Comparison of ENCODE assay signal across 7 cellular contexts in genomic region chr16:31956221-31956620, GRCh38.
A peak's percentile ranks its signal among the peaks of the same experiment; 100 is the strongest.
DNase-seq lines count a peak whose midpoint lies in the region; ATAC-seq, FAIRE-seq and TF ChIP-seq lines count a peak whose summit lies in the region.
"Not testable (repeated sequence)": the region's sequence is repeated elsewhere in the genome, so short reads cannot be mapped to it uniquely, and the experiment has no call there.

No MANE protein-coding gene starts in this region.

- DNase-seq in CD8-positive, alpha-beta T cell = peak in 2 of 7 experiments; percentile 23 to 63
- DNase-seq in T follicular helper cell (ENCODE audit: low read depth) = peak; percentile 15
- peak; percentile 59 for DNase-seq in activated CD8-positive, alpha-beta T cell treated with anti-CD3 and anti-CD28 coated beads for 36 hours
- not testable (repeated sequence) for DNase-seq in K562 (ENCODE audit: extremely low read depth in 1 of 4, low spot score in 3 of 4)
- peak; percentile 5 for DNase-seq in naive B cell

- TF ChIP-seq RAD21 in K562 (CRISPR knock-in tag; conservative IDR thresholded peaks at IDR 0.05 in 1 of 2, IDR thresholded peaks at IDR 0.05 in 1 of 2) = peak in 1 of 2 experiments; percentile 35; a peak in 2 of 4 replicates

- not testable (repeated sequence) for H3K9ac ChIP-seq in OCI-LY1 (ENCODE audit: low read length); K562 (ENCODE audit: insufficient read depth in 1 of 2, low read depth in 2 of 2, low read length in 2 of 2)

- not testable (repeated sequence) for H3F3A ChIP-seq in OCI-LY1 (ENCODE audit: insufficient read depth, low read length)

- FAIRE-seq in K562 (lab: Jason Lieb, UNC) = not testable (repeated sequence)

- H2AFZ ChIP-seq in OCI-LY1 (ENCODE audit: low read length); K562 (ENCODE audit: low read depth, low read length): not testable (repeated sequence)

- H3K27ac ChIP-seq in CD8-positive, alpha-beta T cell (ENCODE audit: low read depth, low read length); OCI-LY1 (ENCODE audit: low read depth, low read length, poor library complexity, severe bottlenecking); K562 (ENCODE audit: extremely low read depth, low read depth, low read length): not testable (repeated sequence)

- intact Hi-C loops in CD8-positive, alpha-beta T cell (cut with DNase I, micrococcal nuclease); activated CD8-positive, alpha-beta T cell treated with anti-CD3 and anti-CD28 coated beads for 36 hours (cut with micrococcal nuclease); K562 (cut with micrococcal nuclease): not testable (repeated sequence)

- H3K4me3 ChIP-seq in CD8-positive, alpha-beta T cell (ENCODE audit: low read depth, low read length); GM12875 (ENCODE audit: low read depth, low read length); OCI-LY1 (ENCODE audit: low read depth, low read length, poor library complexity, severe bottlenecking); K562: not testable (repeated sequence)

- H3K4me1 Mint-ChIP-seq in CD8-positive, alpha-beta T cell (ENCODE audit: low read depth); activated CD8-positive, alpha-beta T cell treated with anti-CD3 and anti-CD28 coated beads for 36 hours (ENCODE audit: low read depth); naive B cell: not testable (repeated sequence)

- TF ChIP-seq CTCF in CD8-positive, alpha-beta T cell (IDR thresholded peaks at IDR 0.05); activated CD8-positive, alpha-beta T cell treated with anti-CD3 and anti-CD28 coated beads for 36 hours (IDR thresholded peaks at IDR 0.05): not testable (repeated sequence)
- TF ChIP-seq CTCF in GM12875 (IDR thresholded peaks at IDR 0.05; ENCODE audit: borderline replicate concordance, insufficient read depth, low read depth, low read length) (0 out of 2 replicates have a peak, but pooled peaks have one; percentile 11), OCI-LY1 (IDR thresholded peaks at IDR 0.05; ENCODE audit: low read length) (peak; percentile 45), K562 (IDR thresholded peaks at IDR 0.05 in 2 of 3, conservative IDR thresholded peaks at IDR 0.05 in 1 of 3; ENCODE audit: insufficient read depth in 2 of 3, low read depth in 1 of 3, low read length in 3 of 3) (peak in 2 of 3 experiments; percentile 47 to 81; a peak in 5 of 6 replicates)

- H3K36me3 ChIP-seq in CD8-positive, alpha-beta T cell (ENCODE audit: insufficient read depth, low read length); OCI-LY1 (ENCODE audit: insufficient read depth, low read length); K562 (ENCODE audit: control insufficient read depth, insufficient read depth, low read length): not testable (repeated sequence)

- H3K4me2 ChIP-seq in OCI-LY1 (ENCODE audit: low read length); K562 (ENCODE audit: insufficient read depth, low read length): not testable (repeated sequence)

- not testable (repeated sequence) for H3K27me3 Mint-ChIP-seq in CD8-positive, alpha-beta T cell (ENCODE audit: low read depth); activated CD8-positive, alpha-beta T cell treated with anti-CD3 and anti-CD28 coated beads for 36 hours
- H3K27me3 Mint-ChIP-seq in naive B cell = peaks cover 0 to 24% (median 20%) of the 10 kb centered on the region in 3 donors

- in situ Hi-C loops in K562 (cut with MboI) = not testable (repeated sequence)

- BruUV-seq in K562 (replicated peaks; lab: Mats Ljungman, UMichigan) = not testable (repeated sequence)

- not testable (repeated sequence) for H3K9me1 ChIP-seq in K562 (ENCODE audit: control insufficient read depth, insufficient read depth, low read length)

- POLR2A ChIA-PET in CD8-positive, alpha-beta T cell (lab: Charles Lee); activated CD8-positive, alpha-beta T cell treated with anti-CD3 and anti-CD28 coated beads for 36 hours (lab: Charles Lee); K562 (lab: Yijun Ruan, JAX): not testable (repeated sequence)

- H3K27me3 ChIP-seq in CD8-positive, alpha-beta T cell (ENCODE audit: insufficient read depth, low read length); OCI-LY1 (ENCODE audit: insufficient read depth, low read length); K562 (ENCODE audit: control insufficient read depth in 2 of 2, insufficient read depth in 2 of 2, low read length in 2 of 2): not testable (repeated sequence)

- H3K79me2 ChIP-seq in OCI-LY1 (ENCODE audit: insufficient read depth, low read length); K562 (ENCODE audit: control insufficient read depth, insufficient read depth, low read length): not testable (repeated sequence)

- H4K20me1 ChIP-seq in OCI-LY1 (ENCODE audit: insufficient read depth, low read length); K562 (replicated peaks; ENCODE audit: control insufficient read depth, insufficient read depth, low read length): not testable (repeated sequence)

- not testable (repeated sequence) for H3K27ac Mint-ChIP-seq in CD8-positive, alpha-beta T cell; activated CD8-positive, alpha-beta T cell treated with anti-CD3 and anti-CD28 coated beads for 36 hours; naive B cell

- 0% methylated on average over 1 of the region's 8 CpGs for WGBS in K562 (ENCODE audit: insufficient coverage, low coverage, missing lambda C conversion rate)

- not testable (repeated sequence) for H3K9me3 ChIP-seq in CD8-positive, alpha-beta T cell (ENCODE audit: low read length); OCI-LY1 (ENCODE audit: low read length); K562 (replicated peaks; ENCODE audit: control insufficient read depth, insufficient read depth, low read depth, low read length)

- TF ChIP-seq POLR2A in K562 (conservative IDR thresholded peaks at IDR 0.05) = not testable (repeated sequence)

- H3K9me2 ChIP-seq in OCI-LY1 (ENCODE audit: low read depth, low read length) = not testable (repeated sequence)

- not testable (repeated sequence) for H3K4me1 ChIP-seq in CD8-positive, alpha-beta T cell (ENCODE audit: insufficient read depth, low read length); OCI-LY1 (ENCODE audit: insufficient read depth, low read length, severe bottlenecking); K562 (replicated peaks in 1 of 2; ENCODE audit: control insufficient read depth in 2 of 2, insufficient read depth in 2 of 2, low read length in 2 of 2)

- not testable (repeated sequence) for TF ChIP-seq EP300 in K562 (IDR thresholded peaks at IDR 0.05; ENCODE audit: low read length)

- peak; percentile 32 for ATAC-seq in CD8-positive, alpha-beta T cell
- peak; percentile 47 for ATAC-seq in activated CD8-positive, alpha-beta T cell treated with anti-CD3 and anti-CD28 coated beads for 36 hours
- ATAC-seq in K562; naive B cell (ENCODE audit: low read depth in 2 of 2): not testable (repeated sequence)

- H3K9me3 Mint-ChIP-seq in CD8-positive, alpha-beta T cell; activated CD8-positive, alpha-beta T cell treated with anti-CD3 and anti-CD28 coated beads for 36 hours; naive B cell: not testable (repeated sequence)

- H3K4me3 Mint-ChIP-seq in CD8-positive, alpha-beta T cell; activated CD8-positive, alpha-beta T cell treated with anti-CD3 and anti-CD28 coated beads for 36 hours; naive B cell: not testable (repeated sequence)

- not testable (repeated sequence) for H3K36me3 Mint-ChIP-seq in CD8-positive, alpha-beta T cell; activated CD8-positive, alpha-beta T cell treated with anti-CD3 and anti-CD28 coated beads for 36 hours (ENCODE audit: low read depth); naive B cell

- CTCF ChIA-PET in CD8-positive, alpha-beta T cell (lab: Charles Lee) = interaction anchor here (0.7 kb wide), 1 partner anchor 75 kb away, joined by 3 read pairs; no protein-coding TSS in a partner anchor
- CTCF ChIA-PET in activated CD8-positive, alpha-beta T cell treated with anti-CD3 and anti-CD28 coated beads for 36 hours (lab: Charles Lee) = not testable (repeated sequence)
- CTCF ChIA-PET in K562 (lab: Yijun Ruan, JAX; ENCODE audit: low intra/inter-chr PET ratio) = interaction anchor here (0.7 kb wide), 1 partner anchor 249 kb away, joined by 3 read pairs; no protein-coding TSS in a partner anchor

TF ChIP-seq in K562, 482 proteins besides CTCF, POLR2A, EP300 and RAD21:
- TF ChIP-seq CTCFL (IDR thresholded peaks at IDR 0.05; ENCODE audit: borderline replicate concordance, insufficient read depth, low read depth, low read length, poor library complexity, severe bottlenecking) = peak; percentile 15
